23 cellular contexts compared by ENCODE assay signal in genomic region chr6:132684998-132685397, GRCh38. TPM values are rescaled to one million over a fixed set of nuclear protein-coding genes. Genes with fewer than 3 reads are reported as not detected.
DNase-seq lines count a peak whose midpoint lies in the region; ATAC-seq and TF ChIP-seq lines count a peak whose summit lies in the region.
"Had no signal": no experiment of that assay in that cellular context is flagged by ENCODE, and none has a peak within 500 bp of the region (broad histone marks: within the 10 kb centered on the region; RNA-seq: fewer than 3 reads in every experiment).

No MANE protein-coding gene starts in this region.

- H3K79me2 ChIP-seq in mammary epithelial cell (ENCODE audit: insufficient read depth, low read length), result no peaks in the 10 kb centered on the region

- no peak overlapping the region for H3K27ac Mint-ChIP-seq in naive thymus-derived CD4-positive, alpha-beta T cell
- H3K27ac Mint-ChIP-seq: CD4-positive, alpha-beta T cell had no signal

- ATAC-seq in naive thymus-derived CD4-positive, alpha-beta T cell, result peak; percentile 60
- ATAC-seq in GM19397 (IDR thresholded peaks at IDR 0.05; ENCODE audit: unreplicated experiment) (no peak), Right ventricle myocardium superior (ENCODE audit: poor library complexity) (no peak), HG03196 (IDR thresholded peaks at IDR 0.05; ENCODE audit: unreplicated experiment) (no peak)
- ATAC-seq: GM12878 had no signal

- CTCF ChIA-PET in mammary epithelial cell (lab: Charles Lee; ENCODE audit: low non-redundant PET), result no interaction called here
- CTCF ChIA-PET in naive thymus-derived CD4-positive, alpha-beta T cell (lab: Charles Lee), result no interaction called here

- 93% methylated on average over 3 of the region's 3 CpGs for WGBS in mammary epithelial cell (ENCODE audit: low coverage, missing lambda C conversion rate)

- dilution Hi-C loops in mammary epithelial cell (cut with HindIII; ENCODE audit: low sequenced_read_pairs), result no loop called here

- H3K27me3 ChIP-seq in mammary epithelial cell (ENCODE audit: insufficient read depth, low read length) (no peaks in the 10 kb centered on the region), tibial artery (no peaks in the 10 kb centered on the region)
- peaks cover 0 to 4% of the 10 kb centered on the region in 2 donors for H3K27me3 ChIP-seq in naive thymus-derived CD4-positive, alpha-beta T cell (ENCODE audit: control insufficient read depth in 2 of 2, insufficient read depth in 2 of 2, low read length in 2 of 2)
- H3K27me3 ChIP-seq: BLaER1, Peyer's patch had no signal

- H2AFZ ChIP-seq in mammary epithelial cell (ENCODE audit: low read depth, low read length), result no peak overlapping the region

- H3K9ac ChIP-seq in mammary epithelial cell (ENCODE audit: insufficient read depth, low read length), result no peak overlapping the region
- H3K9ac ChIP-seq: BLaER1 had no signal

- H3K9me3 ChIP-seq in mammary epithelial cell (replicated peaks; ENCODE audit: insufficient read depth, low read length) (peaks cover 2% of the 10 kb centered on the region), tibial artery (no peaks in the 10 kb centered on the region)
- H3K9me3 ChIP-seq in naive thymus-derived CD4-positive, alpha-beta T cell (ENCODE audit: control insufficient read depth in 2 of 3, low read length in 3 of 3), result no peaks in the 10 kb centered on the region
- H3K9me3 ChIP-seq: BLaER1, Peyer's patch had no signal

- TF ChIP-seq CTCF in mammary epithelial cell (conservative IDR thresholded peaks at IDR 0.05 in 1 of 2, IDR thresholded peaks at IDR 0.05 in 1 of 2; ENCODE audit: extremely low read depth in 1 of 2, insufficient read depth in 1 of 2, low read depth in 1 of 2, low read length in 2 of 2) (no peak), tibial artery (IDR thresholded peaks at IDR 0.05) (no peak)

- no TSS peak for BruUV-seq in mammary epithelial cell (replicated peaks; lab: Mats Ljungman, UMichigan)

- intact Hi-C loops in mammary epithelial cell (cut with micrococcal nuclease) (no loop called here), Right ventricle myocardium superior (cut with DNase I) (no loop called here), tibial artery (cut with DNase I; ENCODE audit: low total_unique reads) (no loop called here)
- intact Hi-C loops in naive thymus-derived CD4-positive, alpha-beta T cell (cut with micrococcal nuclease), result no loop called here

- H3K36me3 Mint-ChIP-seq in naive thymus-derived CD4-positive, alpha-beta T cell, result no peaks in the 10 kb centered on the region

- peaks cover 17 to 39% (median 30%) of the 10 kb centered on the region in 5 donors for H3K27me3 Mint-ChIP-seq in naive thymus-derived CD4-positive, alpha-beta T cell

- H3K4me2 ChIP-seq in mammary epithelial cell (ENCODE audit: insufficient read depth, low read depth, low read length), result peak overlapping the region; percentile 6
- H3K4me2 ChIP-seq: BLaER1 had no signal

- H3K4me1 ChIP-seq in mammary epithelial cell (ENCODE audit: insufficient read depth, low read length) (peaks cover 33% of the 10 kb centered on the region), tibial artery (no peaks in the 10 kb centered on the region)
- H3K4me1 ChIP-seq in naive thymus-derived CD4-positive, alpha-beta T cell (ENCODE audit: control insufficient read depth in 2 of 2, insufficient read depth in 2 of 2, low read length in 2 of 2), result no peaks in the 10 kb centered on the region
- H3K4me1 ChIP-seq: BLaER1, Peyer's patch had no signal

- H3K36me3 ChIP-seq in mammary epithelial cell (ENCODE audit: insufficient read depth, low read length), result no peaks in the 10 kb centered on the region
- no peaks in the 10 kb centered on the region for H3K36me3 ChIP-seq in naive thymus-derived CD4-positive, alpha-beta T cell (ENCODE audit: control insufficient read depth in 2 of 3, insufficient read depth in 3 of 3, low read length in 3 of 3)
- H3K36me3 ChIP-seq in tibial artery, result no peaks in the 10 kb centered on the region
- H3K36me3 ChIP-seq: BLaER1, Peyer's patch had no signal

- no peak overlapping the region for H3K4me3 Mint-ChIP-seq in naive thymus-derived CD4-positive, alpha-beta T cell
- H3K4me3 Mint-ChIP-seq: CD4-positive, alpha-beta T cell had no signal

- no peak overlapping the region for H3K4me3 ChIP-seq in mammary epithelial cell (replicated peaks in 1 of 3; ENCODE audit: insufficient read depth in 1 of 3, low read depth in 2 of 3, low read length in 3 of 3)
- H3K4me3 ChIP-seq in naive thymus-derived CD4-positive, alpha-beta T cell (ENCODE audit: low read length), result no peak overlapping the region
- H3K4me3 ChIP-seq in tibial artery, result no peak overlapping the region
- H3K4me3 ChIP-seq: BLaER1, GM12878, Peyer's patch, SK-N-MC had no signal

- H3K4me1 Mint-ChIP-seq in naive thymus-derived CD4-positive, alpha-beta T cell, result no peaks in the 10 kb centered on the region

- DNase-seq in CD1c-positive myeloid dendritic cell (ENCODE audit: extremely low spot score), result peak; percentile 13
- DNase-seq in NCI-H1417 treated with DMSO at 0.1 percent for 48 hours (lab: John Stamatoyannopoulos, UW), result peak; percentile 5
- no peak for DNase-seq in mammary epithelial cell
- no peak for DNase-seq in naive thymus-derived CD4-positive, alpha-beta T cell
- no peak for DNase-seq in Right ventricle myocardium superior
- no peak for DNase-seq in tibial artery
- DNase-seq: CD4-positive, alpha-beta T cell; GDM1; NCI-H1092; NCI-H1930; NCI-H2107; NCI-H446; NCI-H526; OCI-M1; Peyer's patch; SIG-M5 had no signal

- POLR2A ChIA-PET in naive thymus-derived CD4-positive, alpha-beta T cell (lab: Charles Lee), result no interaction called here

- no peak overlapping the region for H3K27ac ChIP-seq in mammary epithelial cell (ENCODE audit: insufficient read depth, low read depth, low read length)
- H3K27ac ChIP-seq in naive thymus-derived CD4-positive, alpha-beta T cell (ENCODE audit: low read depth, low read length), result no peak overlapping the region
- H3K27ac ChIP-seq in tibial artery, result no peak overlapping the region
- H3K27ac ChIP-seq: BLaER1, Peyer's patch, SK-N-MC had no signal

- H3K9me3 Mint-ChIP-seq in naive thymus-derived CD4-positive, alpha-beta T cell, result peaks cover 0 to 5% (median 0%) of the 10 kb centered on the region in 11 donors
- H3K9me3 Mint-ChIP-seq: CD4-positive, alpha-beta T cell had no signal

- in situ Hi-C loops in mammary epithelial cell (cut with MboI; ENCODE audit: low sequenced_read_pairs in 2 of 2), result no loop called here

- H4K20me1 ChIP-seq in mammary epithelial cell (ENCODE audit: insufficient read depth, low read length), result no peaks in the 10 kb centered on the region
- H4K20me1 ChIP-seq: BLaER1 had no signal

RNA-seq across cellular contexts. Expression of gene TAAR1, which starts 26.0 kb away (rescaled TPM):
- total RNA-seq in mammary epithelial cell (not detected), Right ventricle myocardium superior (not detected)
- polyA plus RNA-seq in mammary epithelial cell, result not detected
- not detected for polyA minus RNA-seq in mammary epithelial cell
- not detected for total RNA-seq in naive thymus-derived CD4-positive, alpha-beta T cell
- polyA plus RNA-seq in naive thymus-derived CD4-positive, alpha-beta T cell, result not detected
- total RNA-seq: CD4-positive, alpha-beta T cell; GM12878; HT-29; Peyer's patch had no signal
- polyA plus RNA-seq: AG04450, GM12878 had no signal

RNA-seq across cellular contexts. Expression of gene VNN1, which starts 28.9 kb away (rescaled TPM):
- total RNA-seq in mammary epithelial cell, result under 1 TPM; under 0.01 to 0.09 TPM
- 0.17 TPM for polyA plus RNA-seq in mammary epithelial cell
- not detected for polyA minus RNA-seq in mammary epithelial cell
- 1 to 10 TPM in 2 of 5 experiments, under 1 TPM in 1, not detected in 2; 0.11 to 8.4 (median 1.1) TPM for total RNA-seq in naive thymus-derived CD4-positive, alpha-beta T cell
- not detected for polyA plus RNA-seq in naive thymus-derived CD4-positive, alpha-beta T cell
- 1.7 TPM for total RNA-seq in Right ventricle myocardium superior
- total RNA-seq: CD4-positive, alpha-beta T cell; GM12878 had no signal
- polyA plus RNA-seq: GM12878 had no signal

Comparison
In these comparisons a context has a peak if more than half of its experiments do, and no peak if none do; other contexts are left out.
1. DNase-seq: peak in CD1c-positive myeloid dendritic cell (single experiment) and NCI-H1417 treated with DMSO at 0.1 percent for 48 hours (single experiment); none in mammary epithelial cell (single experiment), naive thymus-derived CD4-positive, alpha-beta T cell (0 of 9), Right ventricle myocardium superior (single experiment) and tibial artery (0 of 2).